31 cellular contexts compared by ENCODE assay signal in the genomic region with DNA sequence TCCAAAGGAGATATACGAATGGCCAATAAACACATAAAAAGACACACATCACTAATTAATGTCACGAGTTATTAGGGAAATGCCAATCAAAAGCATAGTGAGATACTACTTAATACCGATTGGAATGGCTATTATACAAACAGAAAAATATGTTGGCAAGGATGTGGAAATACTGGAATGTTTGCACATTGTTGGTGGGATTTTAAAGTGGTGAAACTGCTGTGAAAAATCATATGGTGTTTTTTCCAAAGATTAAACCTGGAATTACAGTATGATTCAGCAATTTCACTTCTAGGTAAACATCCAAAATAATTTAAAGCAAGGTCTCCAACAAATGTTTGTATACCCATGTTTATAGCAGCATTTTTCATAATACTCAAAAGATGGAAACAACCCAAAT.
"Had no signal": no experiment of that assay in that cellular context is flagged by ENCODE, and none has a peak within 500 bp of the region (broad histone marks: within the 10 kb centered on the region; RNA-seq: fewer than 3 reads in every experiment).

No MANE protein-coding gene starts in this region.

- H3K4me1 Mint-ChIP-seq: naive B cell; stimulated activated memory B cell treated with anti-CD40 and anti-IgM and Interleukin-4, amounts not matched to agents 10 μg/mL and 1 μg/mL and 100 μg/mL, for 72 hours had no signal

- H3K4me3 Mint-ChIP-seq: mesothelial cell of epicardium; naive B cell; natural killer cell treated with Interleukin-12 subunit alpha and Interleukin-12 subunit beta and Interleukin-15 and Interleukin-18, amount 100 ng/mL, for 72 hours; neural crest cell; stimulated activated memory B cell treated with anti-CD40 and anti-IgM and Interleukin-4, amounts not matched to agents 10 μg/mL and 1 μg/mL and 100 μg/mL, for 72 hours; type B pancreatic cell had no signal

- H3K27me3 ChIP-seq: esophagus muscularis mucosa, foreskin keratinocyte, gastroesophageal sphincter, heart left ventricle, hepatocyte, left lung, neutrophil, sigmoid colon, spleen, testis, tibial artery had no signal

- DNase-seq: dermis blood vessel endothelial cell; effector memory CD4-positive, alpha-beta T cell; foreskin keratinocyte; heart left ventricle; left cardiac atrium; left lung; mesenchymal stem cell; mucosa of descending colon; naive B cell; right cardiac atrium; sigmoid colon; spleen; stimulated activated CD4-positive, alpha-beta T cell treated with anti-CD3 and anti-CD28 coated beads, Interleukin-4, amount 100 ng/mL, for 4 hours; stimulated activated naive CD8-positive, alpha-beta T cell treated with anti-CD3 and anti-CD28 coated beads, Interleukin-15, Interleukin-2, amounts not matched to agents 100 U/mL and 50 U/mL, for 24 hours; substantia nigra; testis; tibial artery had no signal

- H3K4me1 ChIP-seq: esophagus muscularis mucosa, foreskin keratinocyte, gastroesophageal sphincter, heart left ventricle, left lung, prostate gland, sigmoid colon, spleen, testis, tibial artery had no signal

- H3K36me3 ChIP-seq: esophagus muscularis mucosa, gastroesophageal sphincter, heart left ventricle, left lung, neutrophil, prostate gland, sigmoid colon, spleen, tibial artery had no signal

- H3K4me2 ChIP-seq: hepatocyte had no signal

- H3K79me2 ChIP-seq: hepatocyte had no signal

- H2AFZ ChIP-seq: hepatocyte had no signal

- H3K4me3 ChIP-seq: coronary artery, esophagus muscularis mucosa, gastroesophageal sphincter, heart left ventricle, hepatocyte, left lung, mucosa of descending colon, prostate gland, sigmoid colon, skin epidermis, spleen, testis, tibial artery had no signal

- H3K9me3 ChIP-seq: left lung, mucosa of descending colon, neutrophil, prostate gland, sigmoid colon, testis, tibial artery had no signal

- H3K9me3 Mint-ChIP-seq: stimulated activated memory B cell treated with anti-CD40 and anti-IgM and Interleukin-4, amounts not matched to agents 10 μg/mL and 1 μg/mL and 100 μg/mL, for 72 hours; type B pancreatic cell had no signal

- ATAC-seq: foreskin keratinocyte; gastroesophageal sphincter; heart left ventricle; left cardiac atrium; left lung; mucosa of descending colon; natural killer cell treated with Interleukin-12 subunit alpha and Interleukin-12 subunit beta and Interleukin-15 and Interleukin-18, amount 100 ng/mL, for 72 hours; right cardiac atrium; stimulated activated memory B cell treated with anti-CD40 and anti-IgM and Interleukin-4, amounts not matched to agents 10 μg/mL and 1 μg/mL and 100 μg/mL, for 72 hours; stimulated activated naive CD8-positive, alpha-beta T cell treated with anti-CD3 and anti-CD28 coated beads, Interleukin-15, Interleukin-2, amounts not matched to agents 100 U/mL and 50 U/mL, for 24 hours had no signal

- H3K27me3 Mint-ChIP-seq: naive B cell; natural killer cell treated with Interleukin-12 subunit alpha and Interleukin-12 subunit beta and Interleukin-15 and Interleukin-18, amount 100 ng/mL, for 72 hours; stimulated activated memory B cell treated with anti-CD40 and anti-IgM and Interleukin-4, amounts not matched to agents 10 μg/mL and 1 μg/mL and 100 μg/mL, for 72 hours; type B pancreatic cell had no signal

- H3K36me3 Mint-ChIP-seq: mesothelial cell of epicardium; naive B cell; stimulated activated memory B cell treated with anti-CD40 and anti-IgM and Interleukin-4, amounts not matched to agents 10 μg/mL and 1 μg/mL and 100 μg/mL, for 72 hours; type B pancreatic cell had no signal

- H3K27ac Mint-ChIP-seq: mesothelial cell of epicardium; naive B cell; natural killer cell treated with Interleukin-12 subunit alpha and Interleukin-12 subunit beta and Interleukin-15 and Interleukin-18, amount 100 ng/mL, for 72 hours; stimulated activated memory B cell treated with anti-CD40 and anti-IgM and Interleukin-4, amounts not matched to agents 10 μg/mL and 1 μg/mL and 100 μg/mL, for 72 hours; type B pancreatic cell had no signal

- H3K27ac ChIP-seq: coronary artery, esophagus muscularis mucosa, gastroesophageal sphincter, heart left ventricle, hepatocyte, left lung, neutrophil, prostate gland, sigmoid colon, skin epidermis, spleen, testis, tibial artery had no signal

- FAIRE-seq: endothelial cell of umbilical vein, islet of Langerhans had no signal
